27 cellular contexts compared by ENCODE assay signal in the genomic region with DNA sequence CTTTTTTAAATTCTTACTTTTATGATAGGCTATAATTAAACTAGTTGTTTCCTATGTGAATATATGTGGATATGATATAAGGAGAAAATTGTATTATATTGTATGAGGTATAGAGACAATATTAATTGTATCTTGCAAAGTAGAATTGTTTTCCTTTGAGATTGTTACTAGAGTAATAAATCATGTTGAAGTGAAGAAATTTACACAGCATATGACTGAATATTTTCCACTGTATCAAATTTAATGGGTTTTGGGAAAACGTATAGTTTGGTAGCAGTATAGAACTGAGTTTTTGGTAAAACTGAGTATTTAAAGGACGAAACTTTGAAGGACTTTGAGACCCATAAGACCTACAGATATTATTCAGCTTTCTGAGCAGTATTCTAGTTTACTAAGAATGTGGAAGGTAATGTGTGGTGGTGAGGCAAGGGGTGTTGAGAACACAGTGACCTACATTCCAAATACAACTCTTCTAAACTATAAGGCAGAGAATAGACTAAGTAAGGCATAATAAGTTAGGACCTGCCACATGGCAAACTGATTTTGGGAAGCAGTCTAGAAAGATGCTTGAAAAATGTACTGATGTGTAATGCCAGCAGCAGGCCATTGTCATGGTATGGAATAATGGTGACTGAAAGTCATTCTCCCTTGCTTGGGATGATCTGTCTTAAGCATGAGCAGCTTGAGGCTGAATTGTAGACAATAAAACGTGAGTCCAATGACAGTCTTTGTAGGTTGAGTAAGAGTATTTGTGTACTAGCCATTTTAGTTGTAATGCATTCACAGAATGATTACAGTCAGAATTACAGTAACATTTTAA. TPM values are rescaled to one million over a fixed set of nuclear protein-coding genes. Genes with fewer than 3 reads are reported as not detected.
DNase-seq lines count a peak whose midpoint lies in the region; ATAC-seq and TF ChIP-seq lines count a peak whose summit lies in the region.
"Had no signal": no experiment of that assay in that cellular context is flagged by ENCODE, and none has a peak within 500 bp of the region (broad histone marks: within the 10 kb centered on the region; RNA-seq: fewer than 3 reads in every experiment).

No MANE protein-coding gene starts in this region.

- in situ Hi-C loops in brain microvascular endothelial cell (cut with HindIII; ENCODE audit: low pct_ligation_motif_present, low sequenced_read_pairs) = no loop called here

- H3K36me3 Mint-ChIP-seq in activated T-helper 1 cell treated with anti-CD3 and anti-CD28 coated beads, Interleukin-12 subunit alpha, Interleukin-12 subunit beta, Interleukin-2, Interleukin-4 antibody, amounts not matched to agents 30 ng/mL and 10 ng/mL and 1 ng/mL, durations not matched to agents 14 hours and 24 hours and 36 hours (ENCODE audit: low read depth) = no peaks in the 10 kb centered on the region

- no peaks in the 10 kb centered on the region for H3K27me3 Mint-ChIP-seq in activated T-helper 1 cell treated with anti-CD3 and anti-CD28 coated beads, Interleukin-12 subunit alpha, Interleukin-12 subunit beta, Interleukin-2, Interleukin-4 antibody, amounts not matched to agents 30 ng/mL and 10 ng/mL and 1 ng/mL, durations not matched to agents 14 hours and 24 hours and 36 hours (ENCODE audit: insufficient read depth)
- H3K27me3 Mint-ChIP-seq: activated CD4-positive, alpha-beta T cell treated with anti-CD3 and anti-CD28 coated beads, Interleukin-2, amount 10 ng/mL, durations not matched to agents 7 days and 5 days; effector memory CD8-positive, alpha-beta T cell; progenitor cell of endocrine pancreas; stimulated activated naive CD8-positive, alpha-beta T cell treated with anti-CD3 and anti-CD28 coated beads, Interleukin-15, amount 100 ng/mL, for 72 hours; T-cell had no signal

- peaks cover 64% of the 10 kb centered on the region for H3K4me1 ChIP-seq in left ventricle myocardium inferior

- peaks cover 15% of the 10 kb centered on the region for H3K4me1 Mint-ChIP-seq in activated T-helper 1 cell treated with anti-CD3 and anti-CD28 coated beads, Interleukin-12 subunit alpha, Interleukin-12 subunit beta, Interleukin-2, Interleukin-4 antibody, amounts not matched to agents 30 ng/mL and 10 ng/mL and 1 ng/mL, durations not matched to agents 14 hours and 24 hours and 36 hours (ENCODE audit: low read depth)
- H3K4me1 Mint-ChIP-seq: activated CD4-positive, alpha-beta T cell treated with anti-CD3 and anti-CD28 coated beads, Interleukin-2, amount 10 ng/mL, durations not matched to agents 7 days and 5 days had no signal

- H3K9me3 Mint-ChIP-seq in activated T-helper 1 cell treated with anti-CD3 and anti-CD28 coated beads, Interleukin-12 subunit alpha, Interleukin-12 subunit beta, Interleukin-2, Interleukin-4 antibody, amounts not matched to agents 30 ng/mL and 10 ng/mL and 1 ng/mL, durations not matched to agents 14 hours and 24 hours and 36 hours = no peaks in the 10 kb centered on the region
- H3K9me3 Mint-ChIP-seq: activated CD4-positive, alpha-beta T cell treated with anti-CD3 and anti-CD28 coated beads, Interleukin-2, amount 10 ng/mL, durations not matched to agents 7 days and 5 days; effector memory CD8-positive, alpha-beta T cell; mesothelial cell of epicardium; stimulated activated naive CD8-positive, alpha-beta T cell treated with anti-CD3 and anti-CD28 coated beads, Interleukin-15, amount 100 ng/mL, for 72 hours; T-cell had no signal

- H3K27ac Mint-ChIP-seq in activated T-helper 1 cell treated with anti-CD3 and anti-CD28 coated beads, Interleukin-12 subunit alpha, Interleukin-12 subunit beta, Interleukin-2, Interleukin-4 antibody, amounts not matched to agents 30 ng/mL and 10 ng/mL and 1 ng/mL, durations not matched to agents 14 hours and 24 hours and 36 hours = no peak overlapping the region
- H3K27ac Mint-ChIP-seq: activated CD4-positive, alpha-beta T cell treated with anti-CD3 and anti-CD28 coated beads, Interleukin-2, amount 10 ng/mL, durations not matched to agents 7 days and 5 days; effector memory CD8-positive, alpha-beta T cell; mesothelial cell of epicardium; progenitor cell of endocrine pancreas; stimulated activated naive CD8-positive, alpha-beta T cell treated with anti-CD3 and anti-CD28 coated beads, Interleukin-15, amount 100 ng/mL, for 72 hours; T-cell had no signal

- no peak for DNase-seq in left ventricle myocardium inferior
- DNase-seq in cardiac septum (ENCODE audit: low spot score) = no peak
- no peak for DNase-seq in brain microvascular endothelial cell
- DNase-seq in left colon = no peak
- no peak for DNase-seq in activated gamma-delta T cell (lab: John Stamatoyannopoulos, UW)
- no peak for DNase-seq in activated T-helper 1 cell treated with anti-CD3 and anti-CD28 coated beads, Interleukin-12 subunit alpha, Interleukin-12 subunit beta, Interleukin-2, Interleukin-4 antibody, amounts not matched to agents 30 ng/mL and 10 ng/mL and 1 ng/mL, durations not matched to agents 14 hours and 24 hours and 36 hours (ENCODE audit: low spot score)
- DNase-seq: activated CD4-positive, alpha-beta T cell treated with anti-CD3 and anti-CD28 coated beads, Interleukin-2, amount 10 ng/mL, durations not matched to agents 7 days and 5 days; activated effector memory CD4-positive, alpha-beta T cell treated with anti-CD3 and anti-CD28 coated beads, Interleukin-2, amount 50 U/mL, for 16 hours; Caco-2; cerebellar nuclear complex; effector memory CD8-positive, alpha-beta T cell; glutamatergic neuron; KG1; MV-4-11; NCI-H187; NCI-H2227 treated with DMSO at 0.1 percent for 48 hours; NCI-H748 treated with DMSO at 0.1 percent for 48 hours; SHP77 treated with DMSO at 0.1 percent for 48 hours; small intestine; stimulated activated CD4-positive, alpha-beta T cell treated with anti-CD3 and anti-CD28 coated beads, Interleukin-2, amount 100 ng/mL, for 48 hours; stimulated activated naive CD8-positive, alpha-beta T cell treated with anti-CD3 and anti-CD28 coated beads, Interleukin-15, amount 100 ng/mL, for 72 hours; T-cell; upper lobe of right lung had no signal

- H3K36me3 ChIP-seq in left ventricle myocardium inferior = no peaks in the 10 kb centered on the region
- no peaks in the 10 kb centered on the region for H3K36me3 ChIP-seq in brain microvascular endothelial cell (replicated peaks)
- H3K36me3 ChIP-seq: upper lobe of right lung had no signal

- ATAC-seq in left colon (peak; percentile 5), GM19035 (IDR thresholded peaks at IDR 0.05; ENCODE audit: unreplicated experiment) (no peak), HG02571 (IDR thresholded peaks at IDR 0.05; ENCODE audit: unreplicated experiment) (no peak)
- ATAC-seq: effector memory CD8-positive, alpha-beta T cell; stimulated activated naive CD8-positive, alpha-beta T cell treated with anti-CD3 and anti-CD28 coated beads, Interleukin-15, amount 100 ng/mL, for 72 hours; T-cell; upper lobe of right lung had no signal

- H3K27ac ChIP-seq in left ventricle myocardium inferior (replicated peaks) (peak overlapping the region; percentile 17), brain microvascular endothelial cell (peak overlapping the region; percentile 34)
- H3K27ac ChIP-seq: upper lobe of right lung had no signal

- no peaks in the 10 kb centered on the region for H3K9me3 ChIP-seq in left ventricle myocardium inferior (replicated peaks)
- H3K9me3 ChIP-seq: Caco-2, upper lobe of right lung had no signal

- TF ChIP-seq CTCF in left ventricle myocardium inferior (IDR thresholded peaks at IDR 0.05; ENCODE audit: borderline replicate concordance) (no peak), brain microvascular endothelial cell (IDR thresholded peaks at IDR 0.05; ENCODE audit: low read depth, low read length, missing control alignments) (no peak)

- H3K4me3 Mint-ChIP-seq in activated T-helper 1 cell treated with anti-CD3 and anti-CD28 coated beads, Interleukin-12 subunit alpha, Interleukin-12 subunit beta, Interleukin-2, Interleukin-4 antibody, amounts not matched to agents 30 ng/mL and 10 ng/mL and 1 ng/mL, durations not matched to agents 14 hours and 24 hours and 36 hours = no peak overlapping the region
- H3K4me3 Mint-ChIP-seq: activated CD4-positive, alpha-beta T cell treated with anti-CD3 and anti-CD28 coated beads, Interleukin-2, amount 10 ng/mL, durations not matched to agents 7 days and 5 days; effector memory CD8-positive, alpha-beta T cell; mesothelial cell of epicardium; stimulated activated naive CD8-positive, alpha-beta T cell treated with anti-CD3 and anti-CD28 coated beads, Interleukin-15, amount 100 ng/mL, for 72 hours; T-cell had no signal

- no peaks in the 10 kb centered on the region for H3K27me3 ChIP-seq in left ventricle myocardium inferior (ENCODE audit: low read depth)
- H3K27me3 ChIP-seq in brain microvascular endothelial cell (replicated peaks) = no peaks in the 10 kb centered on the region
- H3K27me3 ChIP-seq: upper lobe of right lung had no signal

- H3K4me3 ChIP-seq in left ventricle myocardium inferior (no peak overlapping the region), brain microvascular endothelial cell (ENCODE audit: low read depth, low read length) (no peak overlapping the region)
- H3K4me3 ChIP-seq: upper lobe of right lung had no signal

- intact Hi-C loops in left ventricle myocardium inferior (cut with micrococcal nuclease) = no loop called here
- intact Hi-C loops in cardiac septum (cut with DNase I) = no loop called here
- intact Hi-C loops in left colon (cut with DNase I, micrococcal nuclease) = no loop called here
- intact Hi-C loops in activated T-helper 1 cell treated with anti-CD3 and anti-CD28 coated beads, Interleukin-12 subunit alpha, Interleukin-12 subunit beta, Interleukin-2, Interleukin-4 antibody, amounts not matched to agents 30 ng/mL and 10 ng/mL and 1 ng/mL, durations not matched to agents 14 hours and 24 hours and 36 hours (cut with micrococcal nuclease) = no loop called here

RNA-seq across cellular contexts. Expression of gene PKP4, which starts 29.6 kb away (rescaled TPM):
- total RNA-seq in left ventricle myocardium inferior = 47.6 TPM
- 43.2 TPM for total RNA-seq in cardiac septum
- total RNA-seq in left colon = 10 to 100 TPM; 36.9 to 55.5 TPM
- 28.4 and 30.3 TPM in 2 replicates for total RNA-seq in activated T-helper 1 cell treated with anti-CD3 and anti-CD28 coated beads, Interleukin-12 subunit alpha, Interleukin-12 subunit beta, Interleukin-2, Interleukin-4 antibody, amounts not matched to agents 30 ng/mL and 10 ng/mL and 1 ng/mL, durations not matched to agents 14 hours and 24 hours and 36 hours

RNA-seq across cellular contexts. Expression of gene CCDC148, which starts 29.8 kb away (rescaled TPM):
- total RNA-seq in left ventricle myocardium inferior = 0.30 TPM
- total RNA-seq in cardiac septum = 0.30 TPM
- under 1 TPM in 1 of 2 donors, not detected in 1; 0.73 TPM for total RNA-seq in left colon
- total RNA-seq in activated T-helper 1 cell treated with anti-CD3 and anti-CD28 coated beads, Interleukin-12 subunit alpha, Interleukin-12 subunit beta, Interleukin-2, Interleukin-4 antibody, amounts not matched to agents 30 ng/mL and 10 ng/mL and 1 ng/mL, durations not matched to agents 14 hours and 24 hours and 36 hours = 0.36 TPM in 1 of 2 replicates, not detected in the other
- total RNA-seq: T-cell had no signal
